21 cellular contexts compared by ENCODE assay signal in genomic region chr11:134988495-134988894, GRCh38.
DNase-seq lines count a peak whose midpoint lies in the region; ATAC-seq lines count a peak whose summit lies in the region.
"Had no signal": no experiment of that assay in that cellular context is flagged by ENCODE, and none has a peak within 500 bp of the region (broad histone marks: within the 10 kb centered on the region; RNA-seq: fewer than 3 reads in every experiment).

No MANE protein-coding gene starts in this region.

- CTCF ChIA-PET in activated CD8-positive, alpha-beta memory T cell treated with anti-CD3 and anti-CD28 coated beads, Interleukin-2, amount 10 ng/mL, durations not matched to agents 7 days and 5 days (lab: Charles Lee) = no interaction called here

- peak overlapping the region; percentile 99; the same call in 1 of the 2 replicates for H3K27ac ChIP-seq in SK-N-MC
- H3K27ac ChIP-seq: 22Rv1 had no signal

- no peaks in the 10 kb centered on the region for H3K36me3 Mint-ChIP-seq in activated CD8-positive, alpha-beta memory T cell treated with anti-CD3 and anti-CD28 coated beads, Interleukin-2, amount 10 ng/mL, durations not matched to agents 7 days and 5 days
- H3K36me3 Mint-ChIP-seq: CD8-positive, alpha-beta T cell had no signal

- intact Hi-C loops in head of caudate nucleus (cut with DNase I) = no loop called here
- intact Hi-C loops in posterior vena cava (cut with DNase I) = no loop called here

- H3K9me3 Mint-ChIP-seq in activated CD8-positive, alpha-beta memory T cell treated with anti-CD3 and anti-CD28 coated beads, Interleukin-2, amount 10 ng/mL, durations not matched to agents 7 days and 5 days (ENCODE audit: low read depth) = no peaks in the 10 kb centered on the region
- H3K9me3 Mint-ChIP-seq: CD8-positive, alpha-beta T cell had no signal

- no peak for ATAC-seq in GM18517 (IDR thresholded peaks at IDR 0.05; ENCODE audit: unreplicated experiment)
- ATAC-seq in activated CD8-positive, alpha-beta memory T cell treated with anti-CD3 and anti-CD28 coated beads, Interleukin-2, amount 10 ng/mL, durations not matched to agents 7 days and 5 days = no peak
- ATAC-seq: CD8-positive, alpha-beta T cell had no signal

- no peak overlapping the region for H3K4me3 ChIP-seq in SK-N-MC
- H3K4me3 ChIP-seq: Peyer's patch had no signal

- no peak overlapping the region for H3K27ac Mint-ChIP-seq in activated CD8-positive, alpha-beta memory T cell treated with anti-CD3 and anti-CD28 coated beads, Interleukin-2, amount 10 ng/mL, durations not matched to agents 7 days and 5 days
- H3K27ac Mint-ChIP-seq: CD8-positive, alpha-beta T cell had no signal

- no peaks in the 10 kb centered on the region for H3K36me3 ChIP-seq in SK-N-MC (ENCODE audit: insufficient read depth, low read length)
- H3K36me3 ChIP-seq: Peyer's patch had no signal

- H3K9ac ChIP-seq in SK-N-MC (ENCODE audit: insufficient read length) = no peak overlapping the region
- H3K9ac ChIP-seq: SK-N-SH had no signal

- no peaks in the 10 kb centered on the region for H3K9me3 ChIP-seq in SK-N-MC (ENCODE audit: low read depth, low read length)
- H3K9me3 ChIP-seq: Peyer's patch, SK-N-SH had no signal

- H3K4me3 Mint-ChIP-seq in activated CD8-positive, alpha-beta memory T cell treated with anti-CD3 and anti-CD28 coated beads, Interleukin-2, amount 10 ng/mL, durations not matched to agents 7 days and 5 days = no peak overlapping the region
- H3K4me3 Mint-ChIP-seq: CD8-positive, alpha-beta T cell had no signal

- peak; percentile 69 for DNase-seq in Ammon's horn (ENCODE audit: low spot score)
- no peak for DNase-seq in SK-N-MC (ENCODE audit: low read depth, low spot score)
- peak in 30 of 42 donors; percentile 7 to 64 (median 39) for DNase-seq in head of caudate nucleus
- peak; percentile 83 for DNase-seq in pons (ENCODE audit: low spot score)
- DNase-seq in posterior vena cava (ENCODE audit: low spot score) = no peak
- no peak for DNase-seq in activated CD8-positive, alpha-beta memory T cell treated with anti-CD3 and anti-CD28 coated beads, Interleukin-2, amount 10 ng/mL, durations not matched to agents 7 days and 5 days
- no peak for DNase-seq in MV-4-11 (lab: John Stamatoyannopoulos, UW)
- DNase-seq: ACHN; Calu3; CD8-positive, alpha-beta T cell; DMS153; IMR-90; NCI-H1105 treated with DMSO at 0.1 percent for 48 hours; NCI-H1694; NCI-H2081; NCI-H2171 treated with DMSO at 0.1 percent for 48 hours; NCI-H526; Peyer's patch; SK-N-SH had no signal

- peaks cover 4% of the 10 kb centered on the region for H3K27me3 Mint-ChIP-seq in activated CD8-positive, alpha-beta memory T cell treated with anti-CD3 and anti-CD28 coated beads, Interleukin-2, amount 10 ng/mL, durations not matched to agents 7 days and 5 days

- H3K4me1 Mint-ChIP-seq in activated CD8-positive, alpha-beta memory T cell treated with anti-CD3 and anti-CD28 coated beads, Interleukin-2, amount 10 ng/mL, durations not matched to agents 7 days and 5 days = no peaks in the 10 kb centered on the region

Comparison
In these comparisons a context has a peak if more than half of its experiments do, and no peak if none do; other contexts are left out.
1. DNase-seq: peak in Ammon's horn (single experiment), head of caudate nucleus (30 of 42) and pons (single experiment); none in SK-N-MC (single experiment), posterior vena cava (single experiment), activated CD8-positive, alpha-beta memory T cell treated with anti-CD3 and anti-CD28 coated beads, Interleukin-2, amount 10 ng/mL, durations not matched to agents 7 days and 5 days (single experiment) and MV-4-11 (single experiment).